In the genomic region with DNA sequence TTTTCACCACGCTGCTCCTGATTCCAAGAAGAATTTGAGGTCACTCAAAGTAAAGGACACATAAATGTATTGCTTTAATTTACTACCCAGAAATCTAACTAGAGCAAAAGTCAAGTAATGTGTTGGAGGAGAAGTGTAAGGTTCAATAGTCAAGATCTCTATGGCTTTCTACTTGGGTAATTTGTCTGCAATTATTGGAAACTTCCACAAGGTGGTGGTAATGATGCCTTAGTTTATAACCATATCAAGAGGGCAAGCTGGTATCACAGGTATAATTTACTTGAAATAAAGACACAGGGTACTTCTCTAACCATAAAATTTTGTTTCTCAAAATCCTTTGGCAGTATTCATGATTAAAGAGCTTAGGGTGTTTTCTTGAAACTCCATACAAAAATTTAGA, we compare ENCODE assay signal across 11 cellular contexts. TPM values are rescaled to one million over a fixed set of nuclear protein-coding genes. Genes with fewer than 3 reads are reported as not detected.
A peak's percentile ranks its signal among the peaks of the same experiment; 100 is the strongest.
DNase-seq lines count a peak whose midpoint lies in the region; ATAC-seq and TF ChIP-seq lines count a peak whose summit lies in the region.
"Had no signal": no experiment of that assay in that cellular context is flagged by ENCODE, and none has a peak within 500 bp of the region (broad histone marks: within the 10 kb centered on the region; RNA-seq: fewer than 3 reads in every experiment).

No MANE protein-coding gene starts in this region.

- no peaks in the 10 kb centered on the region for H3K9me2 ChIP-seq in OCI-LY7 (ENCODE audit: insufficient read depth, low read length)

- H3K27me3 ChIP-seq in BE2C (no peaks in the 10 kb centered on the region), ascending aorta (no peaks in the 10 kb centered on the region)
- H3K27me3 ChIP-seq: esophagus squamous epithelium had no signal

- H3K27ac ChIP-seq in OCI-LY7 (ENCODE audit: low read depth, low read length, poor library complexity, severe bottlenecking) = no peak overlapping the region
- no peak overlapping the region for H3K27ac ChIP-seq in ascending aorta
- H3K27ac ChIP-seq: esophagus squamous epithelium had no signal

- no peaks in the 10 kb centered on the region for H3K79me2 ChIP-seq in OCI-LY7 (ENCODE audit: insufficient read depth, low read depth, low read length)

- H3K4me3 ChIP-seq in BE2C (ENCODE audit: low read depth, low read length) (no peak overlapping the region), OCI-LY7 (ENCODE audit: low read depth, low read length, poor library complexity, severe bottlenecking) (no peak overlapping the region), fibroblast of the aortic adventitia (ENCODE audit: low read depth, low read length) (no peak overlapping the region), ascending aorta (no peak overlapping the region)
- H3K4me3 ChIP-seq: esophagus squamous epithelium had no signal

- no peaks in the 10 kb centered on the region for H3K4me1 ChIP-seq in BE2C
- H3K4me1 ChIP-seq in OCI-LY7 (ENCODE audit: insufficient read depth, low read length, poor library complexity, severe bottlenecking) = no peaks in the 10 kb centered on the region
- H3K4me1 ChIP-seq in ascending aorta = no peaks in the 10 kb centered on the region
- H3K4me1 ChIP-seq: esophagus squamous epithelium had no signal

- BruUV-seq in OCI-LY7 (replicated peaks; lab: Mats Ljungman, UMichigan) = no TSS peak

- H3K9me3 ChIP-seq in BE2C (no peaks in the 10 kb centered on the region), OCI-LY7 (ENCODE audit: low read length) (no peaks in the 10 kb centered on the region), ascending aorta (no peaks in the 10 kb centered on the region)
- H3K9me3 ChIP-seq: esophagus squamous epithelium had no signal

- H4K20me1 ChIP-seq in OCI-LY7 (ENCODE audit: insufficient read depth, low read length) = no peaks in the 10 kb centered on the region

- no peak overlapping the region for H2AFZ ChIP-seq in OCI-LY7 (ENCODE audit: low read length)

- H3K36me3 ChIP-seq in BE2C (no peaks in the 10 kb centered on the region), OCI-LY7 (ENCODE audit: insufficient read depth, low read length) (no peaks in the 10 kb centered on the region), ascending aorta (no peaks in the 10 kb centered on the region)
- H3K36me3 ChIP-seq: esophagus squamous epithelium had no signal

- intact Hi-C loops in OCI-LY7 (cut with micrococcal nuclease; ENCODE audit: unreplicated experiment) (no loop called here), ascending aorta (cut with DNase I) (no loop called here), posterior vena cava (cut with DNase I) (no loop called here)

- H3K4me2 ChIP-seq in OCI-LY7 (ENCODE audit: low read length) = no peak overlapping the region

- no peak for DNase-seq in BE2C
- DNase-seq in OCI-LY7 (ENCODE audit: low spot score) = peak; percentile 10
- peak; percentile 15 for DNase-seq in fibroblast of the aortic adventitia (ENCODE audit: low read depth)
- DNase-seq in KG1 (lab: John Stamatoyannopoulos, UW) = no peak
- no peak for DNase-seq in GF-D8 (lab: John Stamatoyannopoulos, UW)
- no peak for DNase-seq in ascending aorta (ENCODE audit: low spot score in 2 of 2)
- no peak for DNase-seq in posterior vena cava (ENCODE audit: low spot score)
- DNase-seq: CD4-positive, alpha-beta T cell; esophagus squamous epithelium; NCI-H774 had no signal

- CTCF ChIA-PET in OCI-LY7 (lab: Charles Lee; ENCODE audit: unreplicated experiment) = no interaction called here

- peak; percentile 50 for ATAC-seq in GM21576 (IDR thresholded peaks at IDR 0.05; ENCODE audit: unreplicated experiment)

- TF ChIP-seq CTCF in BE2C (IDR thresholded peaks at IDR 0.05; ENCODE audit: low read depth, low read length) (0 out of 2 replicates have a peak, but pooled peaks have one; percentile 17), OCI-LY7 (conservative IDR thresholded peaks at IDR 0.05; ENCODE audit: low read length) (peak; percentile 59), fibroblast of the aortic adventitia (IDR thresholded peaks at IDR 0.05; ENCODE audit: insufficient read depth, low read length) (no peak), ascending aorta (IDR thresholded peaks at IDR 0.05) (peak in 1 of 3 experiments; percentile 15)

- POLR2A ChIA-PET in OCI-LY7 (lab: Charles Lee) = no interaction called here

RNA-seq across cellular contexts. Expression of gene GRIA3, which starts 10.2 kb away (rescaled TPM):
- polyA plus RNA-seq in BE2C (2012; ENCODE audit: insufficient read depth, insufficient read length, low read depth) = 0.34 TPM
- not detected in 2 replicates for total RNA-seq in OCI-LY7 (2014; rRNA removed; shearing (Covaris generic))
- not detected in 2 replicates for total RNA-seq in OCI-LY7 (2022)
- total RNA-seq in fibroblast of the aortic adventitia (ENCODE audit: low replicate concordance) = 9.7 and 10.1 TPM in 2 replicates
- total RNA-seq in ascending aorta = 2.8 TPM
- total RNA-seq in posterior vena cava = 10 to 100 TPM in 1 of 2 donors, 1 to 10 TPM in 1; 4.9 to 15.2 TPM
- total RNA-seq: CD4-positive, alpha-beta T cell had no signal

Comparison
In these comparisons a context has a peak if more than half of its experiments do, and no peak if none do; other contexts are left out.
1. DNase-seq: peak in OCI-LY7 (single experiment) and fibroblast of the aortic adventitia (single experiment); none in BE2C (single experiment), KG1 (single experiment), GF-D8 (single experiment), ascending aorta (0 of 2) and posterior vena cava (single experiment).